10 cellular contexts compared by ENCODE assay signal in genomic region chr16:27324851-27325301, GRCh38. TPM values are rescaled to one million over a fixed set of nuclear protein-coding genes. Genes with fewer than 3 reads are reported as not detected.
DNase-seq lines count a peak whose midpoint lies in the region; ATAC-seq and TF ChIP-seq lines count a peak whose summit lies in the region.
"Had no signal": no experiment of that assay in that cellular context is flagged by ENCODE, and none has a peak within 500 bp of the region (broad histone marks: within the 10 kb centered on the region; RNA-seq: fewer than 3 reads in every experiment).

No MANE protein-coding gene starts in this region.

- ATAC-seq in GM18867 (IDR thresholded peaks at IDR 0.05; ENCODE audit: unreplicated experiment) (no peak), HG02885 (IDR thresholded peaks at IDR 0.05; ENCODE audit: poor library complexity, unreplicated experiment) (no peak)

- no peaks in the 10 kb centered on the region for H3K27me3 Mint-ChIP-seq in CD4-positive, alpha-beta memory T cell
- H3K27me3 Mint-ChIP-seq in osteocyte (ENCODE audit: unreplicated experiment): no peaks in the 10 kb centered on the region

- H3K4me3 Mint-ChIP-seq in CD4-positive, alpha-beta memory T cell: no peak overlapping the region
- no peak overlapping the region for H3K4me3 Mint-ChIP-seq in osteocyte (ENCODE audit: unreplicated experiment)

- peaks cover 0 to 2% (median 0%) of the 10 kb centered on the region in 8 donors for H3K9me3 Mint-ChIP-seq in CD4-positive, alpha-beta memory T cell
- no peaks in the 10 kb centered on the region for H3K9me3 Mint-ChIP-seq in osteocyte (ENCODE audit: unreplicated experiment)

- peak overlapping the region; percentile 22 to 94 (median 65) for H3K27ac Mint-ChIP-seq in CD4-positive, alpha-beta memory T cell
- peak overlapping the region; percentile 96 for H3K27ac Mint-ChIP-seq in osteocyte (ENCODE audit: unreplicated experiment)

- H3K9me3 ChIP-seq in CD4-positive, alpha-beta memory T cell (ENCODE audit: control insufficient read depth in 1 of 2, low read length in 2 of 2): no peaks in the 10 kb centered on the region
- H3K9me3 ChIP-seq in Peyer's patch (no peaks in the 10 kb centered on the region), esophagus (ENCODE audit: control insufficient read depth in 2 of 2, insufficient read depth in 1 of 2, low read depth in 1 of 2, low read length in 1 of 2) (no peaks in the 10 kb centered on the region)

- no peak for DNase-seq in CD4-positive, alpha-beta memory T cell
- DNase-seq in Peyer's patch: no peak
- DNase-seq in osteocyte (ENCODE audit: extremely low spot score, unreplicated experiment): no peak
- DNase-seq in activated CD4-positive, CD25-positive, alpha-beta regulatory T cell treated with anti-CD3 and anti-CD28 coated beads, Interleukin-2, amount 50 U/mL, for 72 hours: no peak
- DNase-seq in activated effector memory CD4-positive, alpha-beta T cell treated with Interleukin-2 at 50 U/mL for 16 hours: no peak
- DNase-seq: activated CD4-positive, alpha-beta T cell treated with anti-CD3 and anti-CD28 coated beads, Interleukin-2, amount 50 U/mL, for 1 hour; DMS53 had no signal

- CTCF ChIA-PET in CD4-positive, alpha-beta memory T cell (lab: Charles Lee; ENCODE audit: partially characterized antibody): interaction anchor here (2.2 kb wide), 1 partner anchor 8 kb away, joined by 11 read pairs; no protein-coding TSS in a partner anchor

- no peak for TF ChIP-seq CTCF in Peyer's patch (IDR thresholded peaks at IDR 0.05)
- TF ChIP-seq CTCF in osteocyte (IDR thresholded peaks at IDR 0.05): no peak

- POLR2A ChIA-PET in CD4-positive, alpha-beta memory T cell (lab: Charles Lee; ENCODE audit: partially characterized antibody): interaction anchor here (0.9 to 1.7 kb wide), 2 partner anchors 9 to 91 kb away, joined by 3 to 5 read pairs; no protein-coding TSS in a partner anchor

- intact Hi-C loops in CD4-positive, alpha-beta memory T cell (cut with micrococcal nuclease): no loop called here

- no peak overlapping the region for H3K27ac ChIP-seq in CD4-positive, alpha-beta memory T cell (ENCODE audit: low read depth, low read length)
- peak overlapping the region; percentile 21 to 97 (median 80) for H3K27ac ChIP-seq in Peyer's patch
- H3K27ac ChIP-seq in esophagus (ENCODE audit: low read depth in 2 of 2, low read length in 1 of 2): peak overlapping the region; percentile 90 to 99

- H3K4me3 ChIP-seq in CD4-positive, alpha-beta memory T cell (ENCODE audit: low read length in 2 of 2): no peak overlapping the region
- no peak overlapping the region for H3K4me3 ChIP-seq in Peyer's patch
- no peak overlapping the region for H3K4me3 ChIP-seq in esophagus (ENCODE audit: low read depth in 1 of 2, low read length in 2 of 2)

- WGBS in esophagus, 2 donors: 60% methylated on average over 12 of the region's 12 CpGs

- H3K4me1 ChIP-seq in CD4-positive, alpha-beta memory T cell (ENCODE audit: insufficient read depth, low read length): peaks cover 90% of the 10 kb centered on the region
- H3K4me1 ChIP-seq in Peyer's patch (peaks cover 5 to 84% (median 10%) of the 10 kb centered on the region in 4 donors), esophagus (ENCODE audit: control insufficient read depth in 2 of 2, insufficient read depth in 2 of 2, low read length in 1 of 2) (peaks cover 7 to 23% of the 10 kb centered on the region in 2 donors)

- no peak for TF ChIP-seq POLR2A in Peyer's patch (IDR thresholded peaks at IDR 0.05)

- H3K36me3 ChIP-seq in CD4-positive, alpha-beta memory T cell (ENCODE audit: insufficient read depth, low read length): no peaks in the 10 kb centered on the region
- no peaks in the 10 kb centered on the region for H3K36me3 ChIP-seq in Peyer's patch
- H3K36me3 ChIP-seq in esophagus (ENCODE audit: control insufficient read depth in 2 of 2, insufficient read depth in 2 of 2, low read length in 1 of 2): peaks cover 0 to 3% of the 10 kb centered on the region in 2 donors

- H3K4me1 Mint-ChIP-seq in CD4-positive, alpha-beta memory T cell: peaks cover 52 to 97% (median 77%) of the 10 kb centered on the region in 4 donors
- H3K4me1 Mint-ChIP-seq in osteocyte (ENCODE audit: unreplicated experiment): peaks cover 46% of the 10 kb centered on the region

- H3K36me3 Mint-ChIP-seq in CD4-positive, alpha-beta memory T cell: peaks cover 13 to 45% of the 10 kb centered on the region in 2 donors
- H3K36me3 Mint-ChIP-seq in osteocyte (ENCODE audit: unreplicated experiment): no peaks in the 10 kb centered on the region

- H3K27me3 ChIP-seq in CD4-positive, alpha-beta memory T cell (ENCODE audit: insufficient read depth, low read length): no peaks in the 10 kb centered on the region
- H3K27me3 ChIP-seq in Peyer's patch (no peaks in the 10 kb centered on the region), esophagus (ENCODE audit: control insufficient read depth in 1 of 2, insufficient read depth in 2 of 2, low read length in 2 of 2) (no peaks in the 10 kb centered on the region)

RNA-seq across cellular contexts. Expression of gene IL4R, which starts 11.1 kb away (rescaled TPM):
- total RNA-seq in CD4-positive, alpha-beta memory T cell: 100 to 1,000 TPM; 143 to 152 TPM
- polyA plus RNA-seq in CD4-positive, alpha-beta memory T cell: 10 to 100 TPM; 32.6 to 66.1 TPM
- total RNA-seq in Peyer's patch: 100 to 1,000 TPM in 1 of 4 donors, 10 to 100 TPM in 3; 32.2 to 104 (median 71.9) TPM
- 10 to 100 TPM; 51.1 to 60.0 TPM for polyA plus RNA-seq in esophagus
- total RNA-seq in osteocyte: 34.5 and 35.9 TPM in 2 replicates

RNA-seq across cellular contexts. Expression of gene NSMCE1, which starts 56.3 kb away (rescaled TPM):
- 10 to 100 TPM; 66.6 to 70.7 TPM for total RNA-seq in CD4-positive, alpha-beta memory T cell
- 100 to 1,000 TPM; 142 to 202 TPM for polyA plus RNA-seq in CD4-positive, alpha-beta memory T cell
- total RNA-seq in Peyer's patch (10 to 100 TPM; 20.9 to 41.3 (median 30.6) TPM), osteocyte (26.4 and 28.3 TPM in 2 replicates)
- polyA plus RNA-seq in esophagus: 10 to 100 TPM; 29.0 to 47.1 TPM
